ENCODE assay signal across 24 cellular contexts in the genomic region with DNA sequence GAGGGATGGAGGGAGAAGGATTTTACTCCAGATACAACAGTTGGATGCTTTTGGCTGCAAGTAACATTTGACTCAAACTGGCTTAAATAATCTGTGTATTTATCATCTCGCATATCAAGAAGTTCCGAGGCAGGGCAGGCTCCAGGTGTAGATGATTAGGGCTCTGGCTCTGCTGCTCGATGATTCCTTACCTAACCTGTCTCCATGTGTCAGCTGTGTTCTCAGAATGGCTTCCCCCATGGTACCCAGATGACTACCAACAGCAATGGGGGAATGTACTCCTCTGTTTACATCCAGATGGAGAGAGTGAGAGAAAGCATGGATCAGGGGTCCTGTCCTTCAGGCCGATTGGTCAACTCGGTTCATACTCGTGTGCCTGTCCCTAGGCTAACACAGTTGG.
DNase-seq lines count a peak whose midpoint lies in the region; ATAC-seq, FAIRE-seq and TF ChIP-seq lines count a peak whose summit lies in the region.
"Had no signal": no experiment of that assay in that cellular context is flagged by ENCODE, and none has a peak within 500 bp of the region (broad histone marks: within the 10 kb centered on the region; RNA-seq: fewer than 3 reads in every experiment).

No MANE protein-coding gene starts in this region.

- DNase-seq in A549 (ENCODE audit: low read depth in 1 of 2, low spot score in 1 of 2) = no peak
- DNase-seq in bronchial epithelial cell (ENCODE audit: low read depth) = no peak
- DNase-seq in mesenchymal stem cell = no peak
- no peak for DNase-seq in urothelium cell line (ENCODE audit: low spot score)
- DNase-seq in stimulated activated CD4-positive, alpha-beta T cell treated with anti-CD3 and anti-CD28 coated beads, Interleukin-15, amount 100 ng/mL, for 24 hours = no peak
- DNase-seq in GM10266 (ENCODE audit: extremely low spot score) = no peak
- DNase-seq: ACHN; AML-193; BE2C; CD4-positive, alpha-beta T cell; CD8-positive, alpha-beta memory T cell; DMS 273 treated with DMSO at 0.1 percent for 48 hours; DMS79; EL; GF-D8; GOT3; H7; HCEC 1CT had no signal

- H3K4me2 ChIP-seq in A549 = no peak overlapping the region
- no peak overlapping the region for H3K4me2 ChIP-seq in mesenchymal stem cell (ENCODE audit: low read length, poor library complexity, severe bottlenecking)

- TF ChIP-seq CTCF in A549 (IDR thresholded peaks at IDR 0.05) (no peak), bronchial epithelial cell (IDR thresholded peaks at IDR 0.05; ENCODE audit: insufficient read depth, low read length, severe bottlenecking) (no peak), GM10266 (IDR thresholded peaks at IDR 0.05; ENCODE audit: control insufficient read depth, insufficient read depth, low read depth, missing control alignments) (no peak)

- H2BK120ac ChIP-seq in mesenchymal stem cell (ENCODE audit: low read depth, low read length) = no peak overlapping the region

- no peak overlapping the region for H2BK12ac ChIP-seq in mesenchymal stem cell (ENCODE audit: low read length in 2 of 2)

- H3K9ac ChIP-seq in mesenchymal stem cell (ENCODE audit: low read length) = no peak overlapping the region
- H3K9ac ChIP-seq: BLaER1 treated with 17β-estradiol and CSF1 and Interleukin-3, amounts not matched to agents 10 nM and 100 nM had no signal

- no peak overlapping the region for H2AFZ ChIP-seq in mesenchymal stem cell (ENCODE audit: low read depth, low read length)

- peak overlapping the region; percentile 70 to 87; a peak in 5 of 6 replicates for H3K27ac ChIP-seq in A549
- H3K27ac ChIP-seq in mesenchymal stem cell (ENCODE audit: low read length, poor library complexity, severe bottlenecking) = no peak overlapping the region
- H3K27ac ChIP-seq: 22Rv1 had no signal

- H3K14ac ChIP-seq in mesenchymal stem cell (ENCODE audit: low read length in 2 of 2) = no peak overlapping the region

- peak overlapping the region; percentile 12 for H2AK5ac ChIP-seq in mesenchymal stem cell (ENCODE audit: low read length, severe bottlenecking)

- H4K8ac ChIP-seq in mesenchymal stem cell (ENCODE audit: low read length) = no peak overlapping the region

- no peaks in the 10 kb centered on the region for H3K27me3 ChIP-seq in bronchial epithelial cell (ENCODE audit: control insufficient read depth, insufficient read depth, low read length)
- peaks cover 0 to 10% of the 10 kb centered on the region in 2 experiments for H3K27me3 ChIP-seq in mesenchymal stem cell (ENCODE audit: control insufficient read depth in 1 of 2, insufficient read depth in 1 of 2, low read length in 2 of 2)
- H3K27me3 ChIP-seq: BE2C; BLaER1 treated with 17β-estradiol and CSF1 and Interleukin-3, amounts not matched to agents 10 nM and 100 nM had no signal

- TF ChIP-seq POLR2A in A549 (IDR thresholded peaks at IDR 0.05; ENCODE audit: low read length) = no peak

- 85% methylated on average over 6 of the region's 6 CpGs for WGBS in A549 (ENCODE audit: missing lambda C conversion rate)
- 94% methylated on average over 6 of the region's 6 CpGs for WGBS in mesenchymal stem cell

- H3K36me3 ChIP-seq in bronchial epithelial cell (ENCODE audit: control insufficient read depth, insufficient read depth, low read length) (no peaks in the 10 kb centered on the region), mesenchymal stem cell (ENCODE audit: control insufficient read depth in 1 of 2, insufficient read depth in 2 of 2, low read depth in 1 of 2, low read length in 2 of 2) (no peaks in the 10 kb centered on the region)
- H3K36me3 ChIP-seq: BE2C; BLaER1 treated with 17β-estradiol and CSF1 and Interleukin-3, amounts not matched to agents 10 nM and 100 nM had no signal

- H3K9me3 ChIP-seq in A549 = peaks cover 3% of the 10 kb centered on the region; the same call in 1 of the 3 replicates
- no peaks in the 10 kb centered on the region for H3K9me3 ChIP-seq in mesenchymal stem cell (ENCODE audit: control insufficient read depth, low read length)

- H4K91ac ChIP-seq in mesenchymal stem cell (ENCODE audit: low read length) = no peak overlapping the region

- no peak overlapping the region for H3K4me3 ChIP-seq in A549
- H3K4me3 ChIP-seq in bronchial epithelial cell (ENCODE audit: low read depth, low read length) = no peak overlapping the region
- H3K4me3 ChIP-seq in mesenchymal stem cell (ENCODE audit: insufficient read depth in 1 of 2, low read depth in 1 of 2, low read length in 2 of 2) = no peak overlapping the region
- H3K4me3 ChIP-seq: BLaER1 treated with 17β-estradiol and CSF1 and Interleukin-3, amounts not matched to agents 10 nM and 100 nM had no signal

- TF ChIP-seq EP300 in A549 (IDR thresholded peaks at IDR 0.05) = no peak

- no peak for ATAC-seq in A549
- no peak for ATAC-seq in GM18498 (IDR thresholded peaks at IDR 0.05; ENCODE audit: unreplicated experiment)

- no peak for TF ChIP-seq RAD21 in A549 (conservative IDR thresholded peaks at IDR 0.05 in 1 of 2, IDR thresholded peaks at IDR 0.05 in 1 of 2)

- no peak overlapping the region for H2BK15ac ChIP-seq in mesenchymal stem cell (ENCODE audit: low read depth, poor library complexity, severe bottlenecking)

- H3K4me1 ChIP-seq in A549 = peaks cover 37% of the 10 kb centered on the region
- peaks cover 14% of the 10 kb centered on the region for H3K4me1 ChIP-seq in mesenchymal stem cell (ENCODE audit: control insufficient read depth, insufficient read depth, low read depth, low read length)
- H3K4me1 ChIP-seq: BE2C had no signal

- FAIRE-seq in A549 (lab: Jason Lieb, UNC) (no peak), bronchial epithelial cell (lab: Jason Lieb, UNC) (peak; percentile 32), urothelium cell line (lab: Jason Lieb, UNC) (peak; percentile 82)
- FAIRE-seq: A204.1, GM12892, GM18507 had no signal

- H2BK5ac ChIP-seq in mesenchymal stem cell (ENCODE audit: low read depth, low read length, poor library complexity, severe bottlenecking) = no peak overlapping the region

- H3K4ac ChIP-seq in mesenchymal stem cell (ENCODE audit: low read depth in 1 of 2, low read length in 2 of 2) = no peak overlapping the region

- no peak overlapping the region for H3K23ac ChIP-seq in mesenchymal stem cell (ENCODE audit: low read length in 2 of 2)

- POLR2A ChIA-PET in A549 (lab: Yijun Ruan, JAX) = no interaction called here

- H3K18ac ChIP-seq in mesenchymal stem cell (ENCODE audit: low read depth in 1 of 2, low read length in 2 of 2) = no peak overlapping the region

- no peaks in the 10 kb centered on the region for H3K79me1 ChIP-seq in mesenchymal stem cell (replicated peaks; ENCODE audit: low read length, poor library complexity, severe bottlenecking)

- CTCF ChIA-PET in A549 (lab: Yijun Ruan, JAX) = no interaction called here

TF ChIP-seq in A549, 52 proteins besides CTCF, POLR2A, EP300 and RAD21:
- TF ChIP-seq, protein P1, sequence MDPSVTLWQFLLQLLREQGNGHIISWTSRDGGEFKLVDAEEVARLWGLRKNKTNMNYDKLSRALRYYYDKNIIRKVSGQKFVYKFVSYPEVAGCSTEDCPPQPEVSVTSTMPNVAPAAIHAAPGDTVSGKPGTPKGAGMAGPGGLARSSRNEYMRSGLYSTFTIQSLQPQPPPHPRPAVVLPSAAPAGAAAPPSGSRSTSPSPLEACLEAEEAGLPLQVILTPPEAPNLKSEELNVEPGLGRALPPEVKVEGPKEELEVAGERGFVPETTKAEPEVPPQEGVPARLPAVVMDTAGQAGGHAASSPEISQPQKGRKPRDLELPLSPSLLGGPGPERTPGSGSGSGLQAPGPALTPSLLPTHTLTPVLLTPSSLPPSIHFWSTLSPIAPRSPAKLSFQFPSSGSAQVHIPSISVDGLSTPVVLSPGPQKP (IDR thresholded peaks at IDR 0.05; ENCODE audit: low read depth, low read length) = no peak
- TF ChIP-seq FOSL2 (IDR thresholded peaks at IDR 0.05) (no peak), FOSL2 (CRISPR knock-in tag; IDR thresholded peaks at IDR 0.05) (no peak), RCOR1 (IDR thresholded peaks at IDR 0.05; ENCODE audit: low read depth, low read length) (no peak), CHD2 (IDR thresholded peaks at IDR 0.05; ENCODE audit: low read length, partially characterized antibody) (no peak), BHLHE40 (IDR thresholded peaks at IDR 0.05; ENCODE audit: low read depth, low read length) (no peak), HEYL (CRISPR knock-in tag; IDR thresholded peaks at IDR 0.05) (no peak), ZNF302 (CRISPR knock-in tag; IDR thresholded peaks at IDR 0.05) (no peak), RARB (CRISPR knock-in tag; IDR thresholded peaks at IDR 0.05) (no peak), RFX5 (IDR thresholded peaks at IDR 0.05) (no peak), HOXA7 (CRISPR knock-in tag; IDR thresholded peaks at IDR 0.05) (no peak)
- TF ChIP-seq, protein P2, sequence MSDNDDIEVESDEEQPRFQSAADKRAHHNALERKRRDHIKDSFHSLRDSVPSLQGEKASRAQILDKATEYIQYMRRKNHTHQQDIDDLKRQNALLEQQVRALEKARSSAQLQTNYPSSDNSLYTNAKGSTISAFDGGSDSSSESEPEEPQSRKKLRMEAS (IDR thresholded peaks at IDR 0.05) = no peak
